In the genomic region with DNA sequence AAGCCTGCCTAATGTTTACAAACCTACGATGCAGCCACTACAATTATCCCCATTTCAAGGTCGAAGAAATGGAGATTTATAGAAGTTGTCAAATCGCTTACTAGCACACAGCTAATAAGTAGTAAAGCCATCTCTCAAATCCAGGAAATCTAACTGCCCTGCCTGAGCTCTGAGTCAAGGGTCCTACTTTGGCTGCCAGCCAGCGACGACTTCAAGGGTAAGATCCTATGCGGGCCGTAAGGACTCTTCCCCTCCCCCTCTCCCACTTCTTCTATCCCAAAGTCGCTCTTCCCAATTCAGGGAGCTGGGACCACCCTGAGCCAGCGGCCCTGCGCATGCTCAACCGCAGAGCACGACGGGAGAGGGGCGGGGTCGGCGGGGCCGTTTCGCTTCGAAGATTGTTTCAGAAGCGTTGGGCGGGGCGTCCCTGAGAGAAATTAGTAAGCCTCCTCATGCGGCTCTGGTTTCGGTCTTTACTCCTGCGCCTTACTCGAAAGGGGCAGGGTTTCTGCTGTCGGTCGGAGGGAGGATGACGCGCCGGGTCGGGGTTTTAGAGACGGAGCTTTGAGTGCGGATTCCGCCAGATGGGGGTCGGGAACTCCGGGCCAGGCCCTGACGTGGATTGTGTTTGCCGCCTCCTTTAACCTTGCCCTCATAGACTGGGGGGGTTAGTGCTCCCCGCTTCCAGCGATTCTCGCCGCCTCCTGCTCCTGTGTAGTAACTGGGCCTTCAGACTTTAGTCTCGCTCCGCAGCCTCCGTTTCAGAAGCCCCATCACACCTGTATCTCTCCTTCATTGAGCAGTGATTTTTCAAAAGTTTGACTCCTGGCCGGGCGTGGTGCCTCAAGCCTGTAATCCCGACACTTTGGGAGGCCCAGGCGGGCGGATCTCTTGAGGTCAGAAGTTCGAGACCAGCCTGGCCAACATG, we compare ENCODE assay signal across 8 cellular contexts. TPM values are rescaled to one million over a fixed set of nuclear protein-coding genes. Genes with fewer than 3 reads are reported as not detected.
DNase-seq lines count a peak whose midpoint lies in the region; ATAC-seq and TF ChIP-seq lines count a peak whose summit lies in the region.

A gene (plus strand): TSS at position 383 of the 928 bp plus-strand sequence. CDS start 14,603 bp downstream, outside the sequence.

- intact Hi-C loops in left ventricle myocardium inferior (cut with micrococcal nuclease) (no loop called here), upper lobe of right lung (cut with DNase I) (no loop called here)

- no peaks in the 10 kb centered on the region for H3K36me3 ChIP-seq in left ventricle myocardium inferior
- no peaks in the 10 kb centered on the region for H3K36me3 ChIP-seq in upper lobe of right lung

- no peak for TF ChIP-seq CTCF in left ventricle myocardium inferior (IDR thresholded peaks at IDR 0.05; ENCODE audit: borderline replicate concordance)
- TF ChIP-seq CTCF in progenitor cell of endocrine pancreas (IDR thresholded peaks at IDR 0.05; ENCODE audit: unreplicated experiment): no peak
- no peak for TF ChIP-seq CTCF in upper lobe of right lung (IDR thresholded peaks at IDR 0.05)

- peak within 1 kb of the TSS; percentile 91 for H3K27ac ChIP-seq in left ventricle myocardium inferior (replicated peaks)
- peak within 1 kb of the TSS; percentile 62 for H3K27ac ChIP-seq in upper lobe of right lung

- TF ChIP-seq POLR2A in GM10847 (IDR thresholded peaks at IDR 0.05; ENCODE audit: extremely low read depth, insufficient read length): peak; percentile 64

- peaks cover 3% of the 10 kb centered on the region for H3K9me3 Mint-ChIP-seq in progenitor cell of endocrine pancreas (ENCODE audit: low read depth)

- H3K9me3 ChIP-seq in left ventricle myocardium inferior (replicated peaks): no peaks in the 10 kb centered on the region
- H3K9me3 ChIP-seq in upper lobe of right lung: no peaks in the 10 kb centered on the region

- H3K36me3 Mint-ChIP-seq in progenitor cell of endocrine pancreas (ENCODE audit: insufficient read depth): peaks cover 5% of the 10 kb centered on the region

- peaks cover 2% of the 10 kb centered on the region for H3K27me3 Mint-ChIP-seq in progenitor cell of endocrine pancreas

- ATAC-seq in HG02623 (IDR thresholded peaks at IDR 0.05; ENCODE audit: unreplicated experiment) (peak; percentile 76), upper lobe of right lung (peak; percentile 98)

- H3K4me3 ChIP-seq in left ventricle myocardium inferior: peak within 1 kb of the TSS; percentile 79
- H3K4me3 ChIP-seq in upper lobe of right lung: peak within 1 kb of the TSS; percentile 63

- peaks cover 15% of the 10 kb centered on the region for H3K4me1 Mint-ChIP-seq in progenitor cell of endocrine pancreas (ENCODE audit: low read depth)

- DNase-seq in NCI-H1105 treated with DMSO at 0.1 percent for 48 hours (lab: John Stamatoyannopoulos, UW) (peak; percentile 85), SW480 (ENCODE audit: low spot score) (peak; percentile 74), amniotic epithelial cell (ENCODE audit: low read depth) (peak; percentile 79), left ventricle myocardium inferior (peak; percentile 88), progenitor cell of endocrine pancreas (ENCODE audit: low spot score, unreplicated experiment) (peak; percentile 71), upper lobe of right lung (peak; percentile 92)

- H3K4me3 Mint-ChIP-seq in progenitor cell of endocrine pancreas (ENCODE audit: low read depth): peak within 1 kb of the TSS; percentile 98

- H3K27me3 ChIP-seq in left ventricle myocardium inferior (ENCODE audit: low read depth): peaks cover 20% of the 10 kb centered on the region
- H3K27me3 ChIP-seq in upper lobe of right lung: no peaks in the 10 kb centered on the region

- H3K4me1 ChIP-seq in left ventricle myocardium inferior: peaks cover 31% of the 10 kb centered on the region
- H3K4me1 ChIP-seq in upper lobe of right lung: peaks cover 12% of the 10 kb centered on the region

- H3K27ac Mint-ChIP-seq in progenitor cell of endocrine pancreas: peak within 1 kb of the TSS; percentile 100

RNA-seq across cellular contexts. Expression of the gene that starts here (rescaled TPM):
- total RNA-seq in left ventricle myocardium inferior: 7.8 TPM
- 29.2 and 34.1 TPM in 2 replicates for total RNA-seq in progenitor cell of endocrine pancreas
- total RNA-seq in upper lobe of right lung: 20.1 TPM

Comparison
In these comparisons a context has a peak if more than half of its experiments do, and no peak if none do; other contexts are left out.
1. Peak in every context shown above with its lines: DNase-seq, ATAC-seq, H3K4me3 ChIP-seq and H3K27ac ChIP-seq.